In the genomic region with DNA sequence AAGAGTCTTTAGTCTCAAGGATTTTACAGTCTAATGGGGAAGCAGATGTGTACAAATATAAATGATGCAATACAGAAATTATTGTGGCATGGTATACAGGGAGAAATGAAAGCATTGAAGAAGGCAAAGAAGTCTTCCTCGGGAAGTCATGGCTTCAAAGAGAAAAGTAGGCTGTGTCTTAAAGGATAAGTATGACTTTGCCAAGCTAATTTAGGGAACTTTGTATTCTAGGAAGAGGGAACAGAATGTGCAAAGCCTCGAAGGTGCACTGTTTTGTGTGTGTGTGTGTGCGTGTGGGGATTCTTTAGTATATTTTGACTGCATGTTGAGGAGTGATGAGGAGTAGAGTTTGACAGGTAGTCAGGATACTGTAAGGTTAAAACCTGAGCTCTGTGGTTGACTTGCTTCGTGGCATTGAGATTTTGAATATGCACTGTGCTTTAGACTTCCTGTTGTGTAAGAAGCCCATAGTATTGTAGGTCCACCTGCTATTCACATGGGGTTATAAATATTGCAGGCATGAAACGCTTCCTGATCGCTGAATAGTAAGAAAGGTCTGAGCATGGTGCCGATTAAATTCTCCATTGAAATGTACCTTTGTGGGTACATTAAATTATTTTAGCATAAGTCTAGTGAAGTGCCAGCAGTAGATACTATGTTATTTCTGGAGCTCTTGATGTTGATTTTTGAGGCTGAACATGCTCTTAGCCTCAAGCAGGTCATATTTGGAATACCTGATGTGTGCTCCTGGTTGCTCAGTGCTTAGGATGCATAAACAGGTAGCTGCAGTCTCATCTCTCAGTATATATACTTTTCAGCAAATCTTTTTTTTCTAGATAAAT, we compare ENCODE assay signal across 1 cellular context.
A peak's percentile ranks its signal among the peaks of the same experiment; 100 is the strongest.
TF ChIP-seq lines count a peak whose summit lies in the region.

No MANE protein-coding gene starts in this region.

TF ChIP-seq in GM12878, 131 proteins besides CTCF, POLR2A, EP300 and RAD21 (continued from another document):
- TF ChIP-seq, protein P1, sequence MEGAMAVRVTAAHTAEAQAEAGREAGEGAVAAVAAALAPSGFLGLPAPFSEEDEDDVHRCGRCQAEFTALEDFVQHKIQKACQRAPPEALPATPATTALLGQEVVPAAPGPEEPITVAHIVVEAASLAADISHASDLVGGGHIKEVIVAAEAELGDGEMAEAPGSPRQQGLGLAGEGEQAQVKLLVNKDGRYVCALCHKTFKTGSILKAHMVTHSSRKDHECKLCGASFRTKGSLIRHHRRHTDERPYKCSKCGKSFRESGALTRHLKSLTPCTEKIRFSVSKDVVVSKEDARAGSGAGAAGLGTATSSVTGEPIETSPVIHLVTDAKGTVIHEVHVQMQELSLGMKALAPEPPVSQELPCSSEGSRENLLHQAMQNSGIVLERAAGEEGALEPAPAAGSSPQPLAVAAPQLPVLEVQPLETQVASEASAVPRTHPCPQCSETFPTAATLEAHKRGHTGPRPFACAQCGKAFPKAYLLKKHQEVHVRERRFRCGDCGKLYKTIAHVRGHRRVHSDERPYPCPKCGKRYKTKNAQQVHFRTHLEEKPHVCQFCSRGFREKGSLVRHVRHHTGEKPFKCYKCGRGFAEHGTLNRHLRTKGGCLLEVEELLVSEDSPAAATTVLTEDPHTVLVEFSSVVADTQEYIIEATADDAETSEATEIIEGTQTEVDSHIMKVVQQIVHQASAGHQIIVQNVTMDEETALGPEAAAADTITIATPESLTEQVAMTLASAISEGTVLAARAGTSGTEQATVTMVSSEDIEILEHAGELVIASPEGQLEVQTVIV (IDR thresholded peaks at IDR 0.05; ENCODE audit: borderline replicate concordance, partially characterized antibody): no peak
- TF ChIP-seq HDGF (IDR thresholded peaks at IDR 0.05) (0 out of 2 replicates have a peak, but pooled peaks have one; percentile 34), LARP7 (IDR thresholded peaks at IDR 0.05) (0 out of 2 replicates have a peak, but pooled peaks have one; percentile 27), ASH2L (IDR thresholded peaks at IDR 0.05; ENCODE audit: borderline replicate concordance, low read depth) (no peak), ETV6 (conservative IDR thresholded peaks at IDR 0.05 in 1 of 2, IDR thresholded peaks at IDR 0.05 in 1 of 2; ENCODE audit: borderline replicate concordance in 1 of 2, low read depth in 1 of 2) (0 out of 4 replicates have a peak, but pooled peaks of 1 of the 2 experiments have one; percentile 33), POLR2AphosphoS5 (IDR thresholded peaks at IDR 0.05; ENCODE audit: low read length) (peak; percentile 84), SPI1 (IDR thresholded peaks at IDR 0.05; ENCODE audit: borderline replicate concordance, insufficient read depth, low read depth, low read length) (peak; percentile 25; the same call in 1 of the 2 replicates), MEF2A (IDR thresholded peaks at IDR 0.05; ENCODE audit: insufficient read depth, low read depth, low read length) (no peak), RAD51 (IDR thresholded peaks at IDR 0.05) (no peak)
- TF ChIP-seq, protein P2, sequence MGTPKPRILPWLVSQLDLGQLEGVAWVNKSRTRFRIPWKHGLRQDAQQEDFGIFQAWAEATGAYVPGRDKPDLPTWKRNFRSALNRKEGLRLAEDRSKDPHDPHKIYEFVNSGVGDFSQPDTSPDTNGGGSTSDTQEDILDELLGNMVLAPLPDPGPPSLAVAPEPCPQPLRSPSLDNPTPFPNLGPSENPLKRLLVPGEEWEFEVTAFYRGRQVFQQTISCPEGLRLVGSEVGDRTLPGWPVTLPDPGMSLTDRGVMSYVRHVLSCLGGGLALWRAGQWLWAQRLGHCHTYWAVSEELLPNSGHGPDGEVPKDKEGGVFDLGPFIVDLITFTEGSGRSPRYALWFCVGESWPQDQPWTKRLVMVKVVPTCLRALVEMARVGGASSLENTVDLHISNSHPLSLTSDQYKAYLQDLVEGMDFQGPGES (IDR thresholded peaks at IDR 0.05): no peak
- TF ChIP-seq, protein P3, sequence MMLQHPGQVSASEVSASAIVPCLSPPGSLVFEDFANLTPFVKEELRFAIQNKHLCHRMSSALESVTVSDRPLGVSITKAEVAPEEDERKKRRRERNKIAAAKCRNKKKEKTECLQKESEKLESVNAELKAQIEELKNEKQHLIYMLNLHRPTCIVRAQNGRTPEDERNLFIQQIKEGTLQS (IDR thresholded peaks at IDR 0.05; ENCODE audit: borderline replicate concordance, extremely low read depth, low read depth, low read length): no peak
- TF ChIP-seq, protein P4, sequence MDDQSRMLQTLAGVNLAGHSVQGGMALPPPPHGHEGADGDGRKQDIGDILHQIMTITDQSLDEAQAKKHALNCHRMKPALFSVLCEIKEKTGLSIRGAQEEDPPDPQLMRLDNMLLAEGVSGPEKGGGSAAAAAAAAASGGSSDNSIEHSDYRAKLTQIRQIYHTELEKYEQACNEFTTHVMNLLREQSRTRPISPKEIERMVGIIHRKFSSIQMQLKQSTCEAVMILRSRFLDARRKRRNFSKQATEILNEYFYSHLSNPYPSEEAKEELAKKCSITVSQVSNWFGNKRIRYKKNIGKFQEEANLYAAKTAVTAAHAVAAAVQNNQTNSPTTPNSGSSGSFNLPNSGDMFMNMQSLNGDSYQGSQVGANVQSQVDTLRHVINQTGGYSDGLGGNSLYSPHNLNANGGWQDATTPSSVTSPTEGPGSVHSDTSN (IDR thresholded peaks at IDR 0.05; ENCODE audit: insufficient replicate concordance, low read depth, low read length): no peak
TF ChIP-seq in GM12878: peak in this region for 33.
